ENCODE assay signal across 10 cellular contexts in the genomic region with DNA sequence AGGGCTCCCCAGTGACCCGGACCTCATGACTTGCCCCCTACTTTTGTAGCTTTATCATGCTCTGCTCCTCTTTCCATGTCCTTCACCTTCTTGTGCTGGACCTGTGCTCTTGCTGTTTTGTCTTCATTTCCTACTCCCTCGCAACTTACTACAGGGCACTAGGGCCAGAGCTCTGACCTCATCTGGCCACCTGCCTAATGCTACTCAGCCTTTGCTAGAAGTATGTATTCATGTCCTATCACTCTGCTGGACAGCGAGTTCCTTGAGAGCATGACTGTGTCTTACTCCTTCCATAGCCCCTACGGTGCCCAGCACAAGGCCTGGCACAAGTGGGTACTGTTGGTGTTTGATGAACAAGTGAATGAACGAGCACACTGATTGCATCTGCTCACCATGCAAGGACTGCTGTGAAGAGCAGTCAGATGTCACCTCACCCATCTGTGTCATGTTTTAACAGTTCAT. TPM values are rescaled to one million over a fixed set of nuclear protein-coding genes. Genes with fewer than 3 reads are reported as not detected.
DNase-seq lines count a peak whose midpoint lies in the region; ATAC-seq and TF ChIP-seq lines count a peak whose summit lies in the region.
"Had no signal": no experiment of that assay in that cellular context is flagged by ENCODE, and none has a peak within 500 bp of the region (broad histone marks: within the 10 kb centered on the region; RNA-seq: fewer than 3 reads in every experiment).

No MANE protein-coding gene starts in this region.

- peaks cover 42% of the 10 kb centered on the region for H3K79me2 ChIP-seq in DND-41 (ENCODE audit: insufficient read depth, low read length)
- peaks cover 12% of the 10 kb centered on the region; the same call in 1 of the 2 replicates for H3K79me2 ChIP-seq in OCI-LY7 (ENCODE audit: insufficient read depth, low read depth, low read length)
- peaks cover 25% of the 10 kb centered on the region for H3K79me2 ChIP-seq in neural progenitor cell (ENCODE audit: low read depth)

- H3K4me1 Mint-ChIP-seq in effector memory CD8-positive, alpha-beta T cell (ENCODE audit: low read depth in 2 of 2): peaks cover 23 to 34% of the 10 kb centered on the region in 2 donors
- peaks cover 29% of the 10 kb centered on the region for H3K4me1 Mint-ChIP-seq in neural progenitor cell

- H4K20me1 ChIP-seq in DND-41 (ENCODE audit: insufficient read depth, low read length) (peaks cover 17% of the 10 kb centered on the region), OCI-LY7 (ENCODE audit: insufficient read depth, low read length) (no peaks in the 10 kb centered on the region), neural progenitor cell (ENCODE audit: low read depth) (peaks cover 18% of the 10 kb centered on the region)

- peak overlapping the region; percentile 86 for H3K4me2 ChIP-seq in DND-41 (ENCODE audit: insufficient read depth, low read length)
- peak overlapping the region; percentile 74 for H3K4me2 ChIP-seq in OCI-LY7 (ENCODE audit: low read length)
- peak overlapping the region; percentile 88 for H3K4me2 ChIP-seq in neural progenitor cell

- POLR2A ChIA-PET in OCI-LY7 (lab: Charles Lee): interaction anchor here (1.1 to 2.0 kb wide), 2 partner anchors 23 to 176 kb away, joined by 6 read pairs; a partner anchor contains a TSS

- H3F3A ChIP-seq in neural progenitor cell (ENCODE audit: low read depth): peaks cover 25% of the 10 kb centered on the region

- CTCF ChIA-PET in OCI-LY7 (lab: Charles Lee; ENCODE audit: unreplicated experiment): interaction anchor here (1.2 kb wide), 1 partner anchor 10 kb away, joined by 3 read pairs; no protein-coding TSS in a partner anchor

- H3K9me3 ChIP-seq in DND-41 (ENCODE audit: insufficient read depth, low read length, severe bottlenecking) (no peaks in the 10 kb centered on the region), OCI-LY7 (ENCODE audit: low read length) (no peaks in the 10 kb centered on the region), neural progenitor cell (ENCODE audit: low read depth) (no peaks in the 10 kb centered on the region)

- H3K4me1 ChIP-seq in DND-41 (ENCODE audit: insufficient read depth, low read length): peaks cover 28% of the 10 kb centered on the region
- H3K4me1 ChIP-seq in OCI-LY7 (ENCODE audit: insufficient read depth, low read length, poor library complexity, severe bottlenecking): peaks cover 30% of the 10 kb centered on the region
- H3K4me1 ChIP-seq in neural progenitor cell: peaks cover 10% of the 10 kb centered on the region

- TF ChIP-seq CTCF in DND-41 (IDR thresholded peaks at IDR 0.05; ENCODE audit: borderline replicate concordance, extremely low read depth, low read length, poor library complexity, severe bottlenecking): no peak
- no peak for TF ChIP-seq CTCF in OCI-LY7 (conservative IDR thresholded peaks at IDR 0.05; ENCODE audit: low read length)
- no peak for TF ChIP-seq CTCF in neural progenitor cell (IDR thresholded peaks at IDR 0.05)

- H3K27ac ChIP-seq in DND-41 (ENCODE audit: low read length): peak overlapping the region; percentile 89; the same call in 1 of the 2 replicates
- H3K27ac ChIP-seq in OCI-LY7 (ENCODE audit: low read depth, low read length, poor library complexity, severe bottlenecking): peak overlapping the region; percentile 87
- H3K27ac ChIP-seq in neural progenitor cell: no peak overlapping the region

- peaks cover 29% of the 10 kb centered on the region for H3K36me3 Mint-ChIP-seq in effector memory CD8-positive, alpha-beta T cell (ENCODE audit: insufficient read depth)
- peaks cover 2% of the 10 kb centered on the region for H3K36me3 Mint-ChIP-seq in neural progenitor cell

- DNase-seq in DND-41 (no peak), OCI-LY7 (ENCODE audit: low spot score) (no peak), neural progenitor cell (ENCODE audit: low spot score) (no peak), germinal center (ENCODE audit: low spot score) (no peak)
- no peak for DNase-seq in effector memory CD8-positive, alpha-beta T cell
- DNase-seq: KG1; stimulated activated naive CD4-positive, alpha-beta T cell had no signal

- intact Hi-C loops in OCI-LY7 (cut with micrococcal nuclease; ENCODE audit: unreplicated experiment): loop anchor here (2.0 to 10.0 kb wide), 2 partner anchors 177 to 577 kb away; a partner anchor contains a TSS

- H3K9me3 Mint-ChIP-seq in effector memory CD8-positive, alpha-beta T cell: no peaks in the 10 kb centered on the region
- no peaks in the 10 kb centered on the region for H3K9me3 Mint-ChIP-seq in neural progenitor cell

- ATAC-seq in DND-41 (ENCODE audit: insufficient read depth, low read depth): no peak
- ATAC-seq in effector memory CD8-positive, alpha-beta T cell (replicated peaks): no peak
- ATAC-seq in HG03469 (IDR thresholded peaks at IDR 0.05; ENCODE audit: unreplicated experiment): no peak
- no peak for ATAC-seq in HG03571 (IDR thresholded peaks at IDR 0.05; ENCODE audit: unreplicated experiment)
- ATAC-seq in GM21526 (IDR thresholded peaks at IDR 0.05; ENCODE audit: low FRiP score, unreplicated experiment): no peak

- H3K27me3 ChIP-seq in DND-41 (ENCODE audit: insufficient read depth, low read length, poor library complexity): no peaks in the 10 kb centered on the region
- H3K27me3 ChIP-seq in neural progenitor cell: peaks cover 5% of the 10 kb centered on the region

- H3K27me3 Mint-ChIP-seq in effector memory CD8-positive, alpha-beta T cell: no peaks in the 10 kb centered on the region
- H3K27me3 Mint-ChIP-seq in neural progenitor cell (ENCODE audit: insufficient read depth, low read depth): peaks cover 11% of the 10 kb centered on the region

- H3K4me3 Mint-ChIP-seq in effector memory CD8-positive, alpha-beta T cell: peak overlapping the region; percentile 90 to 93
- peak overlapping the region; percentile 95 for H3K4me3 Mint-ChIP-seq in neural progenitor cell

- BruUV-seq in OCI-LY7 (replicated peaks; lab: Mats Ljungman, UMichigan): no TSS peak

- no peak overlapping the region for H2AFZ ChIP-seq in DND-41 (ENCODE audit: low read depth, low read length)
- H2AFZ ChIP-seq in OCI-LY7 (ENCODE audit: low read length): no peak overlapping the region
- no peak overlapping the region for H2AFZ ChIP-seq in neural progenitor cell (replicated peaks)

- H3K4me3 ChIP-seq in DND-41 (ENCODE audit: low read depth in 1 of 2, low read length in 2 of 2): peak overlapping the region in 1 of 2 experiments; percentile 95; a peak in 2 of 4 replicates
- peak overlapping the region; percentile 84 for H3K4me3 ChIP-seq in OCI-LY7 (ENCODE audit: low read depth, low read length, poor library complexity, severe bottlenecking)
- H3K4me3 ChIP-seq in neural progenitor cell: no peak overlapping the region

- H3K36me3 ChIP-seq in DND-41 (ENCODE audit: insufficient read depth, low read length) (peaks cover 20% of the 10 kb centered on the region), OCI-LY7 (ENCODE audit: insufficient read depth, low read length) (peaks cover 8% of the 10 kb centered on the region), neural progenitor cell (no peaks in the 10 kb centered on the region)

- peak overlapping the region; percentile 94 to 96 for H3K27ac Mint-ChIP-seq in effector memory CD8-positive, alpha-beta T cell
- no peak overlapping the region for H3K27ac Mint-ChIP-seq in neural progenitor cell

- H3K9ac ChIP-seq in DND-41 (ENCODE audit: low read depth, low read length) (peak overlapping the region; percentile 95), neural progenitor cell (no peak overlapping the region)

- no peaks in the 10 kb centered on the region for H3K9me2 ChIP-seq in OCI-LY7 (ENCODE audit: insufficient read depth, low read length)

RNA-seq across cellular contexts. Expression of a gene that starts 1.9 kb away (rescaled TPM):
- total RNA-seq in OCI-LY7 (2014; rRNA removed; shearing (Covaris generic)): 33.6 and 35.3 TPM in 2 replicates
- total RNA-seq in OCI-LY7 (2022): 43.4 and 51.2 TPM in 2 replicates
- total RNA-seq in neural progenitor cell (ENCODE audit: low replicate concordance): 20.7 and 31.2 TPM in 2 replicates

RNA-seq across cellular contexts. Expression of a gene that starts 21.7 kb away (rescaled TPM):
- 5.6 and 9.9 TPM in 2 replicates for total RNA-seq in OCI-LY7 (2014; rRNA removed; shearing (Covaris generic))
- total RNA-seq in OCI-LY7 (2022): 28.1 and 28.3 TPM in 2 replicates
- 24.9 and 50.4 TPM in 2 replicates for total RNA-seq in neural progenitor cell (ENCODE audit: low replicate concordance)

RNA-seq across cellular contexts. Expression of a gene that starts 37.6 kb away (rescaled TPM):
- 14.2 and 21.5 TPM in 2 replicates for total RNA-seq in OCI-LY7 (2014; rRNA removed; shearing (Covaris generic))
- total RNA-seq in OCI-LY7 (2022): 15.1 and 16.8 TPM in 2 replicates
- 15.2 and 17.1 TPM in 2 replicates for total RNA-seq in neural progenitor cell (ENCODE audit: low replicate concordance)

RNA-seq across cellular contexts. Expression of a gene that starts 53.8 kb away (rescaled TPM):
- 0.22 and 0.28 TPM in 2 replicates for total RNA-seq in OCI-LY7 (2014; rRNA removed; shearing (Covaris generic))
- total RNA-seq in OCI-LY7 (2022) (1.3 and 1.8 TPM in 2 replicates), neural progenitor cell (ENCODE audit: low replicate concordance) (1.1 and 3.7 TPM in 2 replicates)
